ENCODE assay signal across 5 cellular contexts in genomic region chr19:34578751-34579150, GRCh38.
"Had no signal": no experiment of that assay in that cellular context is flagged by ENCODE, and none has a peak within 500 bp of the region (broad histone marks: within the 10 kb centered on the region; RNA-seq: fewer than 3 reads in every experiment).

No MANE protein-coding gene starts in this region.

- H3K27ac ChIP-seq: HL-60 had no signal

- ATAC-seq: HepG2 had no signal

- DNase-seq: HCEC 1CT, HFFc6, KBM-7 had no signal
